In genomic region chr2:217277646-217278048, GRCh38 we compare ENCODE assay signal across 12 cellular contexts.
DNase-seq lines count a peak whose midpoint lies in the region; ATAC-seq and TF ChIP-seq lines count a peak whose summit lies in the region.
"Had no signal": no experiment of that assay in that cellular context is flagged by ENCODE, and none has a peak within 500 bp of the region (broad histone marks: within the 10 kb centered on the region; RNA-seq: fewer than 3 reads in every experiment).

No MANE protein-coding gene starts in this region.

- CTCF ChIA-PET in BJ (lab: Yijun Ruan, JAX), result interaction anchor here (1.1 kb wide), 1 partner anchor 579 kb away, joined by 3 read pairs; no protein-coding TSS in a partner anchor

- DNase-seq in BJ (ENCODE audit: low read depth) (peak; percentile 44), RWPE2 (ENCODE audit: low spot score) (peak; percentile 77), fibroblast of lung (ENCODE audit: low read depth in 2 of 2) (peak; percentile 98), nucleus accumbens (lab: John Stamatoyannopoulos, UW) (peak in 45 of 56 donors; percentile 4 to 89 (median 49)), omental fat pad (ENCODE audit: low spot score) (no peak)
- no peak for DNase-seq in stimulated activated naive CD4-positive, alpha-beta T cell treated with Interleukin-2 at 50 U/mL for 16 hours (lab: John Stamatoyannopoulos, UW)
- DNase-seq: activated T-cell treated with anti-CD3 and anti-CD28 coated beads, Interleukin-2, amount 50 U/mL, for 1 hour; CD8-positive, alpha-beta T cell had no signal

- H3K4me1 ChIP-seq in RWPE2 (ENCODE audit: insufficient read depth, poor library complexity, severe bottlenecking), result peaks cover 14% of the 10 kb centered on the region
- peaks cover 31% of the 10 kb centered on the region for H3K4me1 ChIP-seq in fibroblast of lung (ENCODE audit: control insufficient read depth, extremely low read depth, insufficient read depth, low read length)
- H3K4me1 ChIP-seq: prostate gland had no signal

- no peaks in the 10 kb centered on the region for H3K9me3 ChIP-seq in RWPE2 (ENCODE audit: severe bottlenecking)
- no peaks in the 10 kb centered on the region for H3K9me3 ChIP-seq in fibroblast of lung (ENCODE audit: control insufficient read depth, insufficient read depth, low read depth, low read length)
- H3K9me3 ChIP-seq: prostate gland, suprapubic skin had no signal

- peak overlapping the region; percentile 23 for H3K4me2 ChIP-seq in fibroblast of lung (ENCODE audit: extremely low read depth, insufficient read depth, low read length)

- no peaks in the 10 kb centered on the region for H4K20me1 ChIP-seq in fibroblast of lung (ENCODE audit: control insufficient read depth, extremely low read depth, insufficient read depth, low read length)

- POLR2A ChIA-PET in BJ (lab: Charles Lee), result interaction anchor here (0.6 kb wide), 1 partner anchor 38 kb away, joined by 6 read pairs; no protein-coding TSS in a partner anchor

- no peak for TF ChIP-seq CTCF in BJ (IDR thresholded peaks at IDR 0.05; ENCODE audit: insufficient read depth, low read depth, low read length)
- no peak for TF ChIP-seq CTCF in RWPE2 (IDR thresholded peaks at IDR 0.05; ENCODE audit: poor library complexity, severe bottlenecking)
- no peak for TF ChIP-seq CTCF in fibroblast of lung (conservative IDR thresholded peaks at IDR 0.05 in 1 of 2, IDR thresholded peaks at IDR 0.05 in 1 of 2; ENCODE audit: low read depth in 1 of 2, low read length in 2 of 2)
- TF ChIP-seq CTCF in omental fat pad (IDR thresholded peaks at IDR 0.05), result no peak

- H3K36me3 ChIP-seq in BJ (ENCODE audit: control insufficient read depth, insufficient read depth, low read length), result no peaks in the 10 kb centered on the region
- no peaks in the 10 kb centered on the region for H3K36me3 ChIP-seq in RWPE2 (ENCODE audit: low read depth)
- H3K36me3 ChIP-seq in fibroblast of lung (ENCODE audit: control insufficient read depth, insufficient read depth, low read length), result no peaks in the 10 kb centered on the region
- H3K36me3 ChIP-seq: prostate gland, suprapubic skin had no signal

- H3K27me3 ChIP-seq in BJ (ENCODE audit: control insufficient read depth, insufficient read depth, low read length) (no peaks in the 10 kb centered on the region), RWPE2 (ENCODE audit: insufficient read depth, poor library complexity, severe bottlenecking) (no peaks in the 10 kb centered on the region), fibroblast of lung (ENCODE audit: control insufficient read depth, insufficient read depth, low read length) (no peaks in the 10 kb centered on the region)

- no peak overlapping the region for H3K4me3 ChIP-seq in BJ (ENCODE audit: low read depth, low read length)
- no peak overlapping the region for H3K4me3 ChIP-seq in RWPE2 (ENCODE audit: severe bottlenecking)
- H3K4me3 ChIP-seq in fibroblast of lung (replicated peaks in 1 of 4; ENCODE audit: control extremely low read depth in 1 of 4, insufficient read depth in 1 of 4, low read depth in 3 of 4, low read length in 4 of 4), result no peak overlapping the region
- H3K4me3 ChIP-seq: prostate gland, suprapubic skin had no signal

- ATAC-seq in RWPE2 (ENCODE audit: low read depth) (peak; percentile 91), GM21515 (IDR thresholded peaks at IDR 0.05; ENCODE audit: unreplicated experiment) (no peak), omental fat pad (ENCODE audit: low FRiP score) (no peak), HG02623 (IDR thresholded peaks at IDR 0.05; ENCODE audit: unreplicated experiment) (no peak)
- ATAC-seq: CD8-positive, alpha-beta T cell had no signal

- H3K27ac ChIP-seq in RWPE2 (ENCODE audit: poor library complexity, severe bottlenecking) (peak overlapping the region; percentile 46), fibroblast of lung (ENCODE audit: insufficient read depth, low read length) (peak overlapping the region; percentile 92)
- H3K27ac ChIP-seq: prostate gland, suprapubic skin had no signal

- no peak overlapping the region for H2AFZ ChIP-seq in fibroblast of lung (ENCODE audit: low read length)

- no peak overlapping the region for H3K9ac ChIP-seq in fibroblast of lung (ENCODE audit: insufficient read depth, low read length)

- H3K79me2 ChIP-seq in fibroblast of lung (ENCODE audit: control insufficient read depth, insufficient read depth, low read length), result no peaks in the 10 kb centered on the region

Comparison
In these comparisons a context has a peak if more than half of its experiments do, and no peak if none do; other contexts are left out.
1. DNase-seq: peak in BJ (single experiment), RWPE2 (single experiment), fibroblast of lung (2 of 2) and nucleus accumbens (45 of 56); none in stimulated activated naive CD4-positive, alpha-beta T cell treated with Interleukin-2 at 50 U/mL for 16 hours (single experiment) and omental fat pad (single experiment).